Comparison of ENCODE assay signal across 24 cellular contexts in the genomic region with DNA sequence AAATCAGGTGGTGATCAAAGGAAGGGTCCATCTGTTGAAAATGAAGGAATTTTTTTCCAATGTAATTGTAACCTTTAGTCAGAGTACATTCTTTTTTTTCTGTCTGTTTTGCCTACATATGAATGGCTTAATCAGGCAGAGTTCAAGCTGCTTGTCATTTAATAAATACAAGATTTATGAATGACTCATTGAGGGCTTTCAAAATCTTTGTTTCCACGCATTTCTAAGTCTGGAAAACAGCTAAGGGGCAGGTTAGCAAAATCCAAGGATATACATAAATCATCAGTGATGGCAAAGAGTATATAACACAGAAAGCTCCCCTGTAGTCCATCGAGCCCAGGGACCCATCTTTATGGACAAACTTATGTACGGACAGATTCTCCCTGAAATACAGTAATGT. TPM values are rescaled to one million over a fixed set of nuclear protein-coding genes. Genes with fewer than 3 reads are reported as not detected.
DNase-seq lines count a peak whose midpoint lies in the region; ATAC-seq and TF ChIP-seq lines count a peak whose summit lies in the region.
"Had no signal": no experiment of that assay in that cellular context is flagged by ENCODE, and none has a peak within 500 bp of the region (broad histone marks: within the 10 kb centered on the region; RNA-seq: fewer than 3 reads in every experiment).

No MANE protein-coding gene starts in this region.

- POLR2A ChIA-PET in CD8-positive, alpha-beta T cell (lab: Charles Lee): interaction anchor here (0.9 to 1.2 kb wide), 2 partner anchors 9 to 11 kb away, joined by 3 read pairs; no protein-coding TSS in a partner anchor
- POLR2A ChIA-PET in naive thymus-derived CD4-positive, alpha-beta T cell (lab: Charles Lee): interaction anchor here (1.0 to 4.9 kb wide), 5 partner anchors 12 to 115 kb away, joined by 3 to 162 read pairs (median 5); partner anchors contain the start of gene AP1S2

- TF ChIP-seq CTCF in CD8-positive, alpha-beta T cell (IDR thresholded peaks at IDR 0.05): no peak

- peaks cover 56% of the 10 kb centered on the region for H3K4me1 Mint-ChIP-seq in CD8-positive, alpha-beta T cell (ENCODE audit: low read depth)
- peaks cover 25 to 77% (median 57%) of the 10 kb centered on the region in 7 donors for H3K4me1 Mint-ChIP-seq in naive thymus-derived CD4-positive, alpha-beta T cell

- no peaks in the 10 kb centered on the region for H3K27me3 ChIP-seq in CD8-positive, alpha-beta T cell (ENCODE audit: insufficient read depth, low read length)
- no peaks in the 10 kb centered on the region for H3K27me3 ChIP-seq in effector memory CD4-positive, alpha-beta T cell (replicated peaks; ENCODE audit: control insufficient read depth, insufficient read depth, low read length, poor library complexity, severe bottlenecking)
- H3K27me3 ChIP-seq in naive thymus-derived CD4-positive, alpha-beta T cell (ENCODE audit: control insufficient read depth in 2 of 2, insufficient read depth in 2 of 2, low read length in 2 of 2): no peaks in the 10 kb centered on the region
- H3K27me3 ChIP-seq: brain microvascular endothelial cell, SJCRH30 had no signal

- intact Hi-C loops in CD8-positive, alpha-beta T cell (cut with DNase I, micrococcal nuclease): loop anchor here (2.0 to 5.0 kb wide), 3 partner anchors 19 to 1131 kb away; partner anchors contain the start of genes FANCB (in 1 of the 2), MOSPD2 (in 1 of the 2) and RBBP7 (in 1 of the 2)
- intact Hi-C loops in naive thymus-derived CD4-positive, alpha-beta T cell (cut with micrococcal nuclease): loop anchor here (2.0 to 10.0 kb wide), 6 partner anchors 405 to 2005 kb away; partner anchors contain the start of genes CTPS2 (in 1 of the 2), OFD1 (in 1 of the 2), PIGA (in 1 of the 2) and RBBP7 (in 1 of the 2)

- no peaks in the 10 kb centered on the region for H3K9me3 ChIP-seq in CD8-positive, alpha-beta T cell (ENCODE audit: low read length)
- no peaks in the 10 kb centered on the region for H3K9me3 ChIP-seq in effector memory CD4-positive, alpha-beta T cell (ENCODE audit: control insufficient read depth, low read length)
- H3K9me3 ChIP-seq in naive thymus-derived CD4-positive, alpha-beta T cell (ENCODE audit: control insufficient read depth in 2 of 3, low read length in 3 of 3): no peaks in the 10 kb centered on the region
- H3K9me3 ChIP-seq: heart right ventricle, mucosa of descending colon, prostate gland, SJCRH30 had no signal

- H3K4me3 ChIP-seq in CD8-positive, alpha-beta T cell (ENCODE audit: low read depth, low read length): no peak overlapping the region
- H3K4me3 ChIP-seq in effector memory CD4-positive, alpha-beta T cell (ENCODE audit: insufficient read depth, low read depth, low read length, poor library complexity, severe bottlenecking): no peak overlapping the region
- H3K4me3 ChIP-seq in naive thymus-derived CD4-positive, alpha-beta T cell (ENCODE audit: low read length): peak overlapping the region; percentile 82
- H3K4me3 ChIP-seq: mucosa of descending colon, prostate gland, SJCRH30 had no signal

- no peak overlapping the region for H3K27ac Mint-ChIP-seq in CD8-positive, alpha-beta T cell
- H3K27ac Mint-ChIP-seq in naive thymus-derived CD4-positive, alpha-beta T cell: peak overlapping the region in 2 of 9 donors; percentile 57 to 71
- H3K27ac Mint-ChIP-seq: activated CD8-positive, alpha-beta memory T cell treated with anti-CD3 and anti-CD28 coated beads, Interleukin-2, amount 10 ng/mL, durations not matched to agents 7 days and 5 days; activated naive CD8-positive, alpha-beta T cell treated with anti-CD3 and anti-CD28 coated beads, Interleukin-2, amount 10 ng/mL, durations not matched to agents 7 days and 5 days had no signal

- CTCF ChIA-PET in CD8-positive, alpha-beta T cell (lab: Charles Lee): interaction anchor here (4.1 kb wide), 1 partner anchor 10 kb away, joined by 30 read pairs; no protein-coding TSS in a partner anchor
- CTCF ChIA-PET in naive thymus-derived CD4-positive, alpha-beta T cell (lab: Charles Lee): interaction anchor here (1.4 kb wide), 1 partner anchor 11 kb away, joined by 4 read pairs; no protein-coding TSS in a partner anchor

- H3K36me3 Mint-ChIP-seq in CD8-positive, alpha-beta T cell: peaks cover 37% of the 10 kb centered on the region
- peaks cover 7 to 32% (median 23%) of the 10 kb centered on the region in 5 donors for H3K36me3 Mint-ChIP-seq in naive thymus-derived CD4-positive, alpha-beta T cell

- H3K4me1 ChIP-seq in CD8-positive, alpha-beta T cell (ENCODE audit: insufficient read depth, low read length): peaks cover 23% of the 10 kb centered on the region
- peaks cover 23% of the 10 kb centered on the region for H3K4me1 ChIP-seq in effector memory CD4-positive, alpha-beta T cell (ENCODE audit: control insufficient read depth, insufficient read depth, low read length, poor library complexity, severe bottlenecking)
- peaks cover 19 to 26% of the 10 kb centered on the region in 2 donors for H3K4me1 ChIP-seq in naive thymus-derived CD4-positive, alpha-beta T cell (ENCODE audit: control insufficient read depth in 2 of 2, insufficient read depth in 2 of 2, low read length in 2 of 2)
- H3K4me1 ChIP-seq: prostate gland, SJCRH30 had no signal

- no peak for ATAC-seq in CD8-positive, alpha-beta T cell
- no peak for ATAC-seq in naive thymus-derived CD4-positive, alpha-beta T cell
- ATAC-seq in GM21515 (IDR thresholded peaks at IDR 0.05; ENCODE audit: unreplicated experiment): no peak
- ATAC-seq: activated CD8-positive, alpha-beta memory T cell treated with anti-CD3 and anti-CD28 coated beads, Interleukin-2, amount 10 ng/mL, durations not matched to agents 7 days and 5 days; HCT116; heart right ventricle; mucosa of descending colon; Panc1 had no signal

- H3K36me3 ChIP-seq in CD8-positive, alpha-beta T cell (ENCODE audit: insufficient read depth, low read length): no peaks in the 10 kb centered on the region
- H3K36me3 ChIP-seq in effector memory CD4-positive, alpha-beta T cell (ENCODE audit: control insufficient read depth, insufficient read depth, low read length): peaks cover 6% of the 10 kb centered on the region
- peaks cover 0 to 8% (median 0%) of the 10 kb centered on the region in 3 experiments for H3K36me3 ChIP-seq in naive thymus-derived CD4-positive, alpha-beta T cell (ENCODE audit: control insufficient read depth in 2 of 3, insufficient read depth in 3 of 3, low read length in 3 of 3)
- H3K36me3 ChIP-seq: brain microvascular endothelial cell, heart right ventricle, prostate gland, SJCRH30 had no signal

- no peak for DNase-seq in CD8-positive, alpha-beta T cell
- peak; percentile 25 for DNase-seq in M059J (ENCODE audit: low read depth)
- no peak for DNase-seq in effector memory CD4-positive, alpha-beta T cell
- DNase-seq in naive thymus-derived CD4-positive, alpha-beta T cell: no peak
- no peak for DNase-seq in HuH-7 (ENCODE audit: low spot score)
- no peak for DNase-seq in mesenteric fat pad (ENCODE audit: low spot score)
- DNase-seq: activated CD4-positive, alpha-beta T cell treated with anti-CD3 and anti-CD28 coated beads for 48 hours; activated CD8-positive, alpha-beta memory T cell treated with anti-CD3 and anti-CD28 coated beads, Interleukin-2, amount 10 ng/mL, durations not matched to agents 7 days and 5 days; activated naive CD8-positive, alpha-beta T cell treated with anti-CD3 and anti-CD28 coated beads, Interleukin-2, amount 10 ng/mL, durations not matched to agents 7 days and 5 days; brain microvascular endothelial cell; heart right ventricle; islet precursor cell; mucosa of descending colon; NCI-H1105; NCI-H510A; NK-92 treated with Interleukin-12 subunit alpha and Interleukin-12 subunit beta, amount 100 ng/mL, for 24 hours; SJCRH30; substantia nigra; T-helper 1 cell had no signal

- peak overlapping the region; percentile 94 for H3K4me3 Mint-ChIP-seq in CD8-positive, alpha-beta T cell
- peak overlapping the region in 9 of 10 donors; percentile 89 to 99 (median 94) for H3K4me3 Mint-ChIP-seq in naive thymus-derived CD4-positive, alpha-beta T cell

- H3K27me3 Mint-ChIP-seq in CD8-positive, alpha-beta T cell (ENCODE audit: low read depth): no peaks in the 10 kb centered on the region
- H3K27me3 Mint-ChIP-seq in naive thymus-derived CD4-positive, alpha-beta T cell: peaks cover 0 to 2% (median 0%) of the 10 kb centered on the region in 5 donors
- H3K27me3 Mint-ChIP-seq: activated CD8-positive, alpha-beta memory T cell treated with anti-CD3 and anti-CD28 coated beads, Interleukin-2, amount 10 ng/mL, durations not matched to agents 7 days and 5 days; activated naive CD8-positive, alpha-beta T cell treated with anti-CD3 and anti-CD28 coated beads, Interleukin-2, amount 10 ng/mL, durations not matched to agents 7 days and 5 days had no signal

- no peak overlapping the region for H3K27ac ChIP-seq in CD8-positive, alpha-beta T cell (ENCODE audit: low read depth, low read length)
- H3K27ac ChIP-seq in effector memory CD4-positive, alpha-beta T cell (ENCODE audit: insufficient read depth, low read length, poor library complexity, severe bottlenecking): peak overlapping the region; percentile 25
- peak overlapping the region; percentile 72 for H3K27ac ChIP-seq in naive thymus-derived CD4-positive, alpha-beta T cell (ENCODE audit: low read depth, low read length)
- H3K27ac ChIP-seq: brain microvascular endothelial cell, heart right ventricle, prostate gland, SJCRH30 had no signal

- H3K9me3 Mint-ChIP-seq in CD8-positive, alpha-beta T cell: no peaks in the 10 kb centered on the region
- peaks cover 0 to 3% (median 0%) of the 10 kb centered on the region in 11 donors for H3K9me3 Mint-ChIP-seq in naive thymus-derived CD4-positive, alpha-beta T cell
- H3K9me3 Mint-ChIP-seq: activated naive CD8-positive, alpha-beta T cell treated with anti-CD3 and anti-CD28 coated beads, Interleukin-2, amount 10 ng/mL, durations not matched to agents 7 days and 5 days had no signal

RNA-seq across cellular contexts. Expression of gene CA5B, which starts 1.8 kb away (rescaled TPM):
- 10 to 100 TPM; 33.9 to 35.2 TPM for total RNA-seq in CD8-positive, alpha-beta T cell
- total RNA-seq in M059J (2014; rRNA removed; shearing (Covaris generic)): 5.2 and 6.8 TPM in 2 replicates
- 10 to 100 TPM; 16.4 to 64.6 (median 39.5) TPM for total RNA-seq in naive thymus-derived CD4-positive, alpha-beta T cell
- 10 to 100 TPM; 55.8 to 63.5 TPM for polyA plus RNA-seq in naive thymus-derived CD4-positive, alpha-beta T cell
- total RNA-seq in mesenteric fat pad: 14.1 TPM

RNA-seq across cellular contexts. Expression of gene ZRSR2, which starts 50.4 kb away (rescaled TPM):
- 10 to 100 TPM; 21.1 to 21.2 TPM for total RNA-seq in CD8-positive, alpha-beta T cell
- 1.9 and 4.2 TPM in 2 replicates for total RNA-seq in M059J (2014; rRNA removed; shearing (Covaris generic))
- total RNA-seq in naive thymus-derived CD4-positive, alpha-beta T cell: 10 to 100 TPM; 20.8 to 31.7 (median 25.4) TPM
- polyA plus RNA-seq in naive thymus-derived CD4-positive, alpha-beta T cell: 10 to 100 TPM; 24.7 to 46.0 TPM
- total RNA-seq in mesenteric fat pad: 9.9 TPM
- total RNA-seq: G401 had no signal
